Comparison of ENCODE assay signal across 31 cellular contexts in genomic region chr1:112297536-112297935, GRCh38.
DNase-seq lines count a peak whose midpoint lies in the region; ATAC-seq and TF ChIP-seq lines count a peak whose summit lies in the region.
"Had no signal": no experiment of that assay in that cellular context is flagged by ENCODE, and none has a peak within 500 bp of the region (broad histone marks: within the 10 kb centered on the region; RNA-seq: fewer than 3 reads in every experiment).

No MANE protein-coding gene starts in this region.

- no peak overlapping the region for H3K27ac ChIP-seq in A673 (ENCODE audit: low read depth, low read length, poor library complexity, severe bottlenecking)
- H3K27ac ChIP-seq: BLaER1 treated with 17β-estradiol and CSF1 and Interleukin-3, amounts not matched to agents 10 nM and 100 nM; coronary artery; gastroesophageal sphincter; lower lobe of right lung; prostate gland; right lobe of liver; thyroid gland; vagina had no signal

- intact Hi-C loops in A673 (cut with micrococcal nuclease; ENCODE audit: unreplicated experiment) = no loop called here

- ATAC-seq in activated T-cell treated with anti-CD3 and anti-CD28 coated beads, Interleukin-2, amount 50 U/mL, for 4 hours = no peak
- ATAC-seq in GM18873 (IDR thresholded peaks at IDR 0.05; ENCODE audit: low FRiP score, unreplicated experiment) = no peak
- ATAC-seq: activated CD8-positive, alpha-beta T cell treated with anti-CD3 and anti-CD28 coated beads, Interleukin-2, amount 10 ng/mL, durations not matched to agents 7 days and 5 days; activated naive CD4-positive, alpha-beta T cell treated with anti-CD3 and anti-CD28 coated beads, Interleukin-2, amount 50 U/mL, for 72 hours; effector memory CD8-positive, alpha-beta T cell; gastroesophageal sphincter; natural killer cell; Panc1; right lobe of liver had no signal

- H3K9ac ChIP-seq in adipocyte (ENCODE audit: low read length) = no peak overlapping the region
- H3K9ac ChIP-seq: BLaER1 treated with 17β-estradiol and CSF1 and Interleukin-3, amounts not matched to agents 10 nM and 100 nM had no signal

- no peaks in the 10 kb centered on the region for H3K9me3 ChIP-seq in A673 (ENCODE audit: low read depth, low read length, poor library complexity, severe bottlenecking)
- H3K9me3 ChIP-seq in adipocyte (ENCODE audit: control insufficient read depth, low read length) = peaks cover 7% of the 10 kb centered on the region
- H3K9me3 ChIP-seq: Caco-2, gastroesophageal sphincter, lower lobe of right lung, prostate gland, right lobe of liver, thyroid gland, vagina had no signal

- CTCF ChIA-PET in A673 (lab: Charles Lee) = no interaction called here

- no peaks in the 10 kb centered on the region for H3K36me3 ChIP-seq in A673 (ENCODE audit: insufficient read depth, low read length, poor library complexity, severe bottlenecking)
- peaks cover 5% of the 10 kb centered on the region for H3K36me3 ChIP-seq in adipocyte (ENCODE audit: control insufficient read depth, insufficient read depth, low read length, severe bottlenecking)
- H3K36me3 ChIP-seq: BLaER1 treated with 17β-estradiol and CSF1 and Interleukin-3, amounts not matched to agents 10 nM and 100 nM; gastroesophageal sphincter; lower lobe of right lung; prostate gland; right lobe of liver; thyroid gland; vagina had no signal

- H3K4me3 ChIP-seq in A673 (ENCODE audit: low read depth, low read length, poor library complexity, severe bottlenecking) = no peak overlapping the region
- no peak overlapping the region for H3K4me3 ChIP-seq in adipocyte (ENCODE audit: low read length)
- no peak overlapping the region for H3K4me3 ChIP-seq in fibroblast of the aortic adventitia (ENCODE audit: low read depth, low read length)
- H3K4me3 ChIP-seq: BLaER1 treated with 17β-estradiol and CSF1 and Interleukin-3, amounts not matched to agents 10 nM and 100 nM; coronary artery; gastroesophageal sphincter; lower lobe of right lung; prostate gland; right lobe of liver; thyroid gland; vagina had no signal

- POLR2A ChIA-PET in A673 (lab: Charles Lee; ENCODE audit: low non-redundant PET) = no interaction called here

- H3K27me3 ChIP-seq in A673 (replicated peaks; ENCODE audit: insufficient read depth, low read depth, low read length, poor library complexity) = no peaks in the 10 kb centered on the region
- no peaks in the 10 kb centered on the region for H3K27me3 ChIP-seq in adipocyte (replicated peaks; ENCODE audit: control insufficient read depth, insufficient read depth, low read length)
- H3K27me3 ChIP-seq: BLaER1 treated with 17β-estradiol and CSF1 and Interleukin-3, amounts not matched to agents 10 nM and 100 nM; gastroesophageal sphincter; right lobe of liver; thyroid gland; vagina had no signal

- H3K4me3 Mint-ChIP-seq in activated T-cell treated with anti-CD3 and anti-CD28 coated beads, Interleukin-2, amount 50 U/mL, for 4 hours = no peak overlapping the region
- H3K4me3 Mint-ChIP-seq: activated CD8-positive, alpha-beta T cell treated with anti-CD3 and anti-CD28 coated beads, Interleukin-2, amount 10 ng/mL, durations not matched to agents 7 days and 5 days; effector memory CD8-positive, alpha-beta T cell; natural killer cell had no signal

- BruUV-seq in A673 (replicated peaks; lab: Mats Ljungman, UMichigan) = no TSS peak

- H3K4me1 ChIP-seq in A673 (ENCODE audit: insufficient read depth, low read length, poor library complexity, severe bottlenecking) (no peaks in the 10 kb centered on the region), adipocyte (ENCODE audit: control insufficient read depth, insufficient read depth, low read length) (no peaks in the 10 kb centered on the region)
- H3K4me1 ChIP-seq: BLaER1 treated with 17β-estradiol and CSF1 and Interleukin-3, amounts not matched to agents 10 nM and 100 nM; Caco-2; gastroesophageal sphincter; lower lobe of right lung; prostate gland; right lobe of liver; thyroid gland; vagina had no signal

- H3K4me1 Mint-ChIP-seq in activated T-cell treated with anti-CD3 and anti-CD28 coated beads, Interleukin-2, amount 50 U/mL, for 4 hours (ENCODE audit: low read depth) = no peaks in the 10 kb centered on the region
- H3K4me1 Mint-ChIP-seq: natural killer cell had no signal

- H3K9me3 Mint-ChIP-seq in activated T-cell treated with anti-CD3 and anti-CD28 coated beads, Interleukin-2, amount 50 U/mL, for 4 hours = peaks cover 9% of the 10 kb centered on the region
- H3K9me3 Mint-ChIP-seq: effector memory CD8-positive, alpha-beta T cell; natural killer cell had no signal

- TF ChIP-seq CTCF in A673 (conservative IDR thresholded peaks at IDR 0.05; ENCODE audit: low read depth, low read length) = no peak
- no peak for TF ChIP-seq CTCF in fibroblast of the aortic adventitia (IDR thresholded peaks at IDR 0.05; ENCODE audit: insufficient read depth, low read length)

- H3K27me3 Mint-ChIP-seq in activated T-cell treated with anti-CD3 and anti-CD28 coated beads, Interleukin-2, amount 50 U/mL, for 4 hours (ENCODE audit: low read depth) = peaks cover 5% of the 10 kb centered on the region

- DNase-seq in A673 (ENCODE audit: low spot score) (peak; percentile 16), EL (peak; percentile 11), adipocyte (ENCODE audit: low read depth) (peak; percentile 1), fibroblast of the aortic adventitia (ENCODE audit: low read depth) (peak; percentile 8)
- no peak for DNase-seq in activated T-cell treated with anti-CD3 and anti-CD28 coated beads, Interleukin-2, amount 50 U/mL, for 4 hours
- DNase-seq in activated CD4-positive, CD25-positive, alpha-beta regulatory T cell (lab: John Stamatoyannopoulos, UW) = no peak
- no peak for DNase-seq in activated effector memory CD4-positive, alpha-beta T cell treated with anti-CD3 and anti-CD28 coated beads, Interleukin-2, amount 50 U/mL, for 16 hours
- DNase-seq: activated CD4-positive, alpha-beta T cell treated with anti-CD3 and anti-CD28 coated beads for 1 hour; activated CD8-positive, alpha-beta T cell treated with anti-CD3 and anti-CD28 coated beads, Interleukin-2, amount 10 ng/mL, durations not matched to agents 7 days and 5 days; Caco-2; DND-41; effector memory CD8-positive, alpha-beta T cell; GOT3; KG1; kidney glomerular epithelial cell; lower lobe of right lung; natural killer cell; NCI-H1417 treated with DMSO at 0.1 percent for 48 hours; occipital lobe; right lobe of liver; stimulated activated CD4-positive, alpha-beta T cell treated with anti-CD3 and anti-CD28 coated beads, Interleukin-12 subunit alpha, Interleukin-12 subunit beta, amount 100 ng/mL, for 4 hours; stimulated activated CD4-positive, alpha-beta T cell treated with anti-CD3 and anti-CD28 coated beads, Interleukin-4, amount 100 ng/mL, for 1 hour; thyroid gland had no signal

- H3K36me3 Mint-ChIP-seq in activated T-cell treated with anti-CD3 and anti-CD28 coated beads, Interleukin-2, amount 50 U/mL, for 4 hours (ENCODE audit: insufficient read depth) = no peaks in the 10 kb centered on the region
- H3K36me3 Mint-ChIP-seq: natural killer cell had no signal

Comparison
In these comparisons a context has a peak if more than half of its experiments do, and no peak if none do; other contexts are left out.
1. DNase-seq: peak in A673 (single experiment), EL (single experiment), adipocyte (single experiment) and fibroblast of the aortic adventitia (single experiment); none in activated T-cell treated with anti-CD3 and anti-CD28 coated beads, Interleukin-2, amount 50 U/mL, for 4 hours (single experiment), activated CD4-positive, CD25-positive, alpha-beta regulatory T cell (0 of 4) and activated effector memory CD4-positive, alpha-beta T cell treated with anti-CD3 and anti-CD28 coated beads, Interleukin-2, amount 50 U/mL, for 16 hours (single experiment).